ENCODE assay signal across 8 cellular contexts in genomic region chr19:1104452-1105216, GRCh38. TPM values are rescaled to one million over a fixed set of nuclear protein-coding genes. Genes with fewer than 3 reads are reported as not detected.
A peak's percentile ranks its signal among the peaks of the same experiment; 100 is the strongest.
DNase-seq lines count a peak whose midpoint lies in the region; ATAC-seq and TF ChIP-seq lines count a peak whose summit lies in the region.

No MANE protein-coding gene starts in this region.

- CTCF ChIA-PET in BJ (lab: Yijun Ruan, JAX): interaction anchor here (1.1 to 5.6 kb wide), 3 partner anchors 9 to 140 kb away, joined by 3 to 29 read pairs (median 5); no protein-coding TSS in a partner anchor
- CTCF ChIA-PET in activated naive CD4-positive, alpha-beta T cell treated with anti-CD3 and anti-CD28 coated beads for 36 hours (lab: Charles Lee): interaction anchor here (0.6 kb wide), 1 partner anchor 28 kb away, joined by 4 read pairs; no protein-coding TSS in a partner anchor

- H3K4me1 ChIP-seq in foreskin keratinocyte: peaks cover 15% of the 10 kb centered on the region
- peaks cover 38 to 61% of the 10 kb centered on the region in 2 donors for H3K4me1 ChIP-seq in thoracic aorta (ENCODE audit: control insufficient read depth in 1 of 2, low read depth in 2 of 2)

- no peak overlapping the region for H3K27ac ChIP-seq in foreskin keratinocyte
- H3K27ac ChIP-seq in neural cell (ENCODE audit: low read length): peak overlapping the region; percentile 91
- H3K27ac ChIP-seq in thoracic aorta: peak overlapping the region; percentile 99

- H3K36me3 ChIP-seq in BJ (ENCODE audit: control insufficient read depth, insufficient read depth, low read length) (peaks cover 22% of the 10 kb centered on the region), neural cell (ENCODE audit: insufficient read depth, low read length) (no peaks in the 10 kb centered on the region), thoracic aorta (peaks cover 29% of the 10 kb centered on the region)

- TF ChIP-seq CTCF in BJ (IDR thresholded peaks at IDR 0.05; ENCODE audit: insufficient read depth, low read depth, low read length) (no peak), foreskin keratinocyte (conservative IDR thresholded peaks at IDR 0.05) (peak; percentile 14), neural cell (IDR thresholded peaks at IDR 0.05; ENCODE audit: poor library complexity, severe bottlenecking) (no peak), thoracic aorta (IDR thresholded peaks at IDR 0.05) (no peak)

- H3K4me2 ChIP-seq in neural cell (ENCODE audit: low read length): peak overlapping the region; percentile 78

- ATAC-seq in foreskin keratinocyte (peak; percentile 22), thoracic aorta (ENCODE audit: insufficient number of reproducible peaks, low FRiP score, low read depth) (peak; percentile 3)

- peaks cover 3% of the 10 kb centered on the region for H3K9me3 Mint-ChIP-seq in activated naive CD4-positive, alpha-beta T cell treated with anti-CD3 and anti-CD28 coated beads for 36 hours

- no peaks in the 10 kb centered on the region for H3K27me3 Mint-ChIP-seq in activated naive CD4-positive, alpha-beta T cell treated with anti-CD3 and anti-CD28 coated beads for 36 hours (ENCODE audit: low read depth)

- H3K9ac ChIP-seq in neural cell (ENCODE audit: low read length): peak overlapping the region; percentile 95

- H3K79me2 ChIP-seq in neural cell (replicated peaks; ENCODE audit: insufficient read depth, low read length): peaks cover 4% of the 10 kb centered on the region

- H3K27ac Mint-ChIP-seq in activated naive CD4-positive, alpha-beta T cell treated with anti-CD3 and anti-CD28 coated beads for 36 hours: peak overlapping the region; percentile 59

- no peak overlapping the region for H2AFZ ChIP-seq in neural cell (ENCODE audit: low read depth, low read length)

- DNase-seq in BJ (ENCODE audit: low read depth): no peak
- peak; percentile 88 for DNase-seq in GM19240 (ENCODE audit: insufficient read length, low spot score)
- DNase-seq in HK-2 (ENCODE audit: unreplicated experiment): peak; percentile 81
- peak; percentile 88 for DNase-seq in RPMI8226
- DNase-seq in activated naive CD4-positive, alpha-beta T cell treated with anti-CD3 and anti-CD28 coated beads for 36 hours: peak; percentile 68
- peak in 1 of 2 donors; percentile 52 for DNase-seq in foreskin keratinocyte
- DNase-seq in thoracic aorta (ENCODE audit: low spot score): no peak

- H3K36me3 Mint-ChIP-seq in activated naive CD4-positive, alpha-beta T cell treated with anti-CD3 and anti-CD28 coated beads for 36 hours (ENCODE audit: low read depth): peaks cover 8% of the 10 kb centered on the region

- intact Hi-C loops in activated naive CD4-positive, alpha-beta T cell treated with anti-CD3 and anti-CD28 coated beads for 36 hours (cut with micrococcal nuclease): loop anchor here (5.0 kb wide), 1 partner anchor 197 kb away; no protein-coding TSS in a partner anchor

- H3K9me2 ChIP-seq in neural cell (ENCODE audit: insufficient read depth, low read length): no peaks in the 10 kb centered on the region

- H3K9me3 ChIP-seq in neural cell (ENCODE audit: low read length) (no peaks in the 10 kb centered on the region), thoracic aorta (no peaks in the 10 kb centered on the region)

- peak overlapping the region; percentile 72 for H3K4me3 Mint-ChIP-seq in activated naive CD4-positive, alpha-beta T cell treated with anti-CD3 and anti-CD28 coated beads for 36 hours

- POLR2A ChIA-PET in BJ (lab: Charles Lee): interaction anchor here (0.6 to 1.1 kb wide), 2 partner anchors 148 to 164 kb away, joined by 3 to 4 read pairs; partner anchors contain the start of gene CIRBP

- H4K20me1 ChIP-seq in neural cell (ENCODE audit: insufficient read depth): no peaks in the 10 kb centered on the region

- no peak for TF ChIP-seq RAD21 in neural cell (conservative IDR thresholded peaks at IDR 0.05)

- peak; percentile 35 for TF ChIP-seq EP300 in neural cell (conservative IDR thresholded peaks at IDR 0.05; ENCODE audit: poor library complexity, severe bottlenecking)

- peaks cover 46% of the 10 kb centered on the region for H3K4me1 Mint-ChIP-seq in activated naive CD4-positive, alpha-beta T cell treated with anti-CD3 and anti-CD28 coated beads for 36 hours (ENCODE audit: low read depth)

- H3K4me3 ChIP-seq in BJ (ENCODE audit: low read depth, low read length): peak overlapping the region; percentile 80
- H3K4me3 ChIP-seq in neural cell (ENCODE audit: low read length): peak overlapping the region; percentile 95
- peak overlapping the region; percentile 97 for H3K4me3 ChIP-seq in thoracic aorta

- H3F3A ChIP-seq in neural cell (ENCODE audit: insufficient read depth, low read length, poor library complexity, severe bottlenecking): no peaks in the 10 kb centered on the region

- H3K27me3 ChIP-seq in BJ (ENCODE audit: control insufficient read depth, insufficient read depth, low read length): no peaks in the 10 kb centered on the region
- no peaks in the 10 kb centered on the region for H3K27me3 ChIP-seq in foreskin keratinocyte
- no peaks in the 10 kb centered on the region for H3K27me3 ChIP-seq in neural cell (ENCODE audit: insufficient read depth, low read depth, low read length)
- no peaks in the 10 kb centered on the region for H3K27me3 ChIP-seq in thoracic aorta (replicated peaks; ENCODE audit: insufficient read depth)

TF ChIP-seq in neural cell, 6 proteins besides CTCF, POLR2A, EP300 and RAD21:
- TF ChIP-seq MXI1 (conservative IDR thresholded peaks at IDR 0.05; ENCODE audit: poor library complexity, severe bottlenecking): peak; percentile 68
- peak; percentile 28 for TF ChIP-seq POLR2AphosphoS5 (IDR thresholded peaks at IDR 0.05)
- TF ChIP-seq EZH2 (IDR thresholded peaks at IDR 0.05; ENCODE audit: borderline replicate concordance, insufficient read depth, low read length, poor library complexity, severe bottlenecking): no peak

RNA-seq across cellular contexts. Expression of gene GPX4, which starts 0.8 kb away (rescaled TPM):
- polyA plus RNA-seq in BJ (2011; rRNA removed): 463 and 626 TPM in 2 replicates
- polyA minus RNA-seq in BJ (2011; rRNA and poly(A)+ RNA removed): 237 and 273 TPM in 2 replicates
- 100 to 1,000 TPM; 244 to 253 TPM for total RNA-seq in activated naive CD4-positive, alpha-beta T cell treated with anti-CD3 and anti-CD28 coated beads for 36 hours
- total RNA-seq in foreskin keratinocyte: 237 and 247 TPM in 2 replicates
- polyA plus RNA-seq in foreskin keratinocyte: 377 and 403 TPM in 2 replicates
- 713 and 812 TPM in 2 replicates for polyA plus RNA-seq in neural cell
- polyA minus RNA-seq in neural cell: 192 and 197 TPM in 2 replicates
- 100 to 1,000 TPM; 259 to 441 TPM for total RNA-seq in thoracic aorta

RNA-seq across cellular contexts. Expression of gene POLR2E, which starts 9.5 kb away (rescaled TPM):
- polyA plus RNA-seq in BJ (2011; rRNA removed): 174 and 292 TPM in 2 replicates
- polyA minus RNA-seq in BJ (2011; rRNA and poly(A)+ RNA removed): 104 and 159 TPM in 2 replicates
- 100 to 1,000 TPM; 238 to 258 TPM for total RNA-seq in activated naive CD4-positive, alpha-beta T cell treated with anti-CD3 and anti-CD28 coated beads for 36 hours
- 148 and 163 TPM in 2 replicates for total RNA-seq in foreskin keratinocyte
- polyA plus RNA-seq in foreskin keratinocyte: 313 and 314 TPM in 2 replicates
- 168 and 172 TPM in 2 replicates for polyA plus RNA-seq in neural cell
- polyA minus RNA-seq in neural cell: 83.0 and 96.4 TPM in 2 replicates
- total RNA-seq in thoracic aorta: 100 to 1,000 TPM; 129 to 149 TPM

RNA-seq across cellular contexts. Expression of gene ARHGAP45, which starts 37.7 kb away (rescaled TPM):
- polyA plus RNA-seq in BJ (2011; rRNA removed) (0.13 and 0.28 TPM in 2 replicates), foreskin keratinocyte (4.0 and 4.6 TPM in 2 replicates), neural cell (2.8 and 3.3 TPM in 2 replicates)
- polyA minus RNA-seq in BJ (2011; rRNA and poly(A)+ RNA removed): 0.36 and 0.95 TPM in 2 replicates
- 100 to 1,000 TPM; 123 to 136 TPM for total RNA-seq in activated naive CD4-positive, alpha-beta T cell treated with anti-CD3 and anti-CD28 coated beads for 36 hours
- total RNA-seq in foreskin keratinocyte (4.5 and 5.5 TPM in 2 replicates), thoracic aorta (10 to 100 TPM; 37.9 to 42.6 TPM)
- polyA minus RNA-seq in neural cell: 1.2 and 1.4 TPM in 2 replicates

Comparison
In these comparisons a context has a peak if more than half of its experiments do, and no peak if none do; other contexts are left out.
1. DNase-seq: peak in GM19240 (single experiment), HK-2 (single experiment), RPMI8226 (single experiment) and activated naive CD4-positive, alpha-beta T cell treated with anti-CD3 and anti-CD28 coated beads for 36 hours (single experiment); none in BJ (single experiment) and thoracic aorta (single experiment).
2. Peak in every context shown above with its lines, with median percentiles within 50 percentile points of each other: H3K4me3 ChIP-seq.